Comparison of ENCODE assay signal across 1 cellular context in genomic region chr17:42027961-42028790, GRCh38.
TF ChIP-seq lines count a peak whose summit lies in the region.

No MANE protein-coding gene starts in this region.

TF ChIP-seq in HepG2, 621 proteins besides CTCF, POLR2A, EP300 and RAD21 (continued from another document and continues in another):
- peak; percentile 74; the same call in 1 of the 2 replicates for TF ChIP-seq CBX5 (CRISPR knock-in tag; IDR thresholded peaks at IDR 0.05; ENCODE audit: borderline replicate concordance)
- peak; percentile 57; the same call in 1 of the 2 replicates for TF ChIP-seq ZFX (CRISPR knock-in tag; IDR thresholded peaks at IDR 0.05; ENCODE audit: low read depth)
- no peak for TF ChIP-seq SNAI1 (CRISPR knock-in tag; IDR thresholded peaks at IDR 0.05; ENCODE audit: borderline replicate concordance)
- TF ChIP-seq HOXA7 (CRISPR knock-in tag; IDR thresholded peaks at IDR 0.05) = no peak
- TF ChIP-seq BCL6 (CRISPR knock-in tag; IDR thresholded peaks at IDR 0.05) = 0 out of 2 replicates have a peak, but pooled peaks have one; percentile 18
- no peak for TF ChIP-seq REST (IDR thresholded peaks at IDR 0.05; ENCODE audit: borderline replicate concordance in 1 of 2, low read depth in 1 of 2, low read length in 2 of 2)
- peak; percentile 79 for TF ChIP-seq ZBTB25 (CRISPR knock-in tag; IDR thresholded peaks at IDR 0.05)
- peak; percentile 31; the same call in 1 of the 2 replicates for TF ChIP-seq DMAP1 (CRISPR knock-in tag; IDR thresholded peaks at IDR 0.05)
- TF ChIP-seq ZNF350 (CRISPR knock-in tag; IDR thresholded peaks at IDR 0.05; ENCODE audit: borderline replicate concordance, low read depth) = peak; percentile 83
- 0 out of 2 replicates have a peak, but pooled peaks have one; percentile 40 for TF ChIP-seq DR1 (CRISPR knock-in tag; IDR thresholded peaks at IDR 0.05)
- peak; percentile 66 for TF ChIP-seq TEAD3 (CRISPR knock-in tag; optimal IDR thresholded peaks at IDR 0.05; ENCODE audit: borderline replicate concordance)
- TF ChIP-seq KLF16 (CRISPR knock-in tag; IDR thresholded peaks at IDR 0.05) = peak in 1 of 2 experiments; percentile 80; a peak in 2 of 4 replicates
- TF ChIP-seq ZNF317 (CRISPR knock-in tag; IDR thresholded peaks at IDR 0.05) = peak; percentile 49; the same call in 1 of the 2 replicates
- TF ChIP-seq DMTF1 (CRISPR knock-in tag; IDR thresholded peaks at IDR 0.05) = no peak
- TF ChIP-seq SP2 (CRISPR knock-in tag; IDR thresholded peaks at IDR 0.05) = no peak
- peak; percentile 75 for TF ChIP-seq SMC3 (IDR thresholded peaks at IDR 0.05; ENCODE audit: low read length)
- TF ChIP-seq SSRP1 (CRISPR knock-in tag; IDR thresholded peaks at IDR 0.05) = 0 out of 2 replicates have a peak, but pooled peaks have one; percentile 50
- no peak for TF ChIP-seq ZNF768 (CRISPR knock-in tag; IDR thresholded peaks at IDR 0.05)
- TF ChIP-seq ZMYM3 (CRISPR knock-in tag; IDR thresholded peaks at IDR 0.05) = peak; percentile 49; the same call in 1 of the 2 replicates
- TF ChIP-seq ZNF33B (CRISPR knock-in tag; IDR thresholded peaks at IDR 0.05) = peak; percentile 79; the same call in 1 of the 2 replicates
- TF ChIP-seq ASH2L (IDR thresholded peaks at IDR 0.05; ENCODE audit: insufficient read length, low read depth, low read length) = no peak
- no peak for TF ChIP-seq SOX13 (IDR thresholded peaks at IDR 0.05)
- TF ChIP-seq SOX13 (CRISPR knock-in tag; conservative IDR thresholded peaks at IDR 0.05 in 1 of 2, IDR thresholded peaks at IDR 0.05 in 1 of 2) = peak in 1 of 2 experiments; percentile 40; a peak in 1 of 4 replicates
- peak; percentile 56; the same call in 1 of the 2 replicates for TF ChIP-seq ELF3 (CRISPR knock-in tag; IDR thresholded peaks at IDR 0.05)
- no peak for TF ChIP-seq GTF2F1 (IDR thresholded peaks at IDR 0.05; ENCODE audit: low read length)
- TF ChIP-seq HDAC2 (CRISPR knock-in tag; IDR thresholded peaks at IDR 0.05) = peak; percentile 51; the same call in 1 of the 2 replicates
- TF ChIP-seq STAG1 (CRISPR knock-in tag; IDR thresholded peaks at IDR 0.05) = peak; percentile 67
- no peak for TF ChIP-seq ZNF547 (CRISPR knock-in tag; IDR thresholded peaks at IDR 0.05)
- no peak for TF ChIP-seq ZIK1 (CRISPR knock-in tag; IDR thresholded peaks at IDR 0.05; ENCODE audit: borderline replicate concordance, low read depth)
- TF ChIP-seq BRCA1 (CRISPR knock-in tag; IDR thresholded peaks at IDR 0.05) = no peak
- TF ChIP-seq STAT5B (CRISPR knock-in tag; IDR thresholded peaks at IDR 0.05) = no peak
- TF ChIP-seq ZNF501 (CRISPR knock-in tag; IDR thresholded peaks at IDR 0.05) = no peak; the same call in 1 of the 2 replicates
- peak; percentile 44; the same call in 1 of the 2 replicates for TF ChIP-seq ZFP36L1 (CRISPR knock-in tag; IDR thresholded peaks at IDR 0.05)
- peak; percentile 63; the same call in 1 of the 2 replicates for TF ChIP-seq RXRA (CRISPR knock-in tag; IDR thresholded peaks at IDR 0.05)
- TF ChIP-seq ZNF710 (CRISPR knock-in tag; IDR thresholded peaks at IDR 0.05; ENCODE audit: borderline replicate concordance) = peak; percentile 75; the same call in 1 of the 2 replicates
- peak; percentile 58 for TF ChIP-seq POLR2G (IDR thresholded peaks at IDR 0.05; ENCODE audit: low read depth, low read length)
- TF ChIP-seq ZSCAN21 (CRISPR knock-in tag; IDR thresholded peaks at IDR 0.05; ENCODE audit: borderline replicate concordance) = peak; percentile 71; the same call in 1 of the 2 replicates
- TF ChIP-seq SNAPC4 (CRISPR knock-in tag; IDR thresholded peaks at IDR 0.05) = 0 out of 2 replicates have a peak, but pooled peaks have one; percentile 58
- TF ChIP-seq ARID5B (CRISPR knock-in tag; IDR thresholded peaks at IDR 0.05) = peak; percentile 60
